Comparison of ENCODE assay signal across 1 cellular context in the genomic region with DNA sequence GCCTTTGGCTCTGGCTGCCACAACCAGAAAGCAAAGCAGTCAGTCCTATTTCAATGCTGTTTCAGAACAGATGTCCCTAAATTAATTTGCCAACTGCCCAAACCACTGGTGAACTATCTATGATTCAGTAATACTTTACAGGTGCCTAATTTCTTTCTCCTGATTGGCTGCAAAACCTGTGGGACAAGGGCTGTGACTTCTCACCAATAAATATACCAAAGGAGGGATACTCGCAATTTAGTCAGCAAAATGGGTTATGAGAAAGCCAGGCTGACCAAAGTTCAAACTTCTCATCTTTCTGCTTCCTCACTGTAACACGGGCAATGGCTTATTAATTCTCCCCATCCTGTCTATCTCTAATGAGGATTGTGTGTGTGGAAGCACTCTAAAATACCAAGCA.
TF ChIP-seq lines count a peak whose summit lies in the region.

No MANE protein-coding gene starts in this region.

TF ChIP-seq in liver, 16 proteins besides CTCF, POLR2A, EP300 and RAD21 (continued from another document):
- TF ChIP-seq, protein P1, sequence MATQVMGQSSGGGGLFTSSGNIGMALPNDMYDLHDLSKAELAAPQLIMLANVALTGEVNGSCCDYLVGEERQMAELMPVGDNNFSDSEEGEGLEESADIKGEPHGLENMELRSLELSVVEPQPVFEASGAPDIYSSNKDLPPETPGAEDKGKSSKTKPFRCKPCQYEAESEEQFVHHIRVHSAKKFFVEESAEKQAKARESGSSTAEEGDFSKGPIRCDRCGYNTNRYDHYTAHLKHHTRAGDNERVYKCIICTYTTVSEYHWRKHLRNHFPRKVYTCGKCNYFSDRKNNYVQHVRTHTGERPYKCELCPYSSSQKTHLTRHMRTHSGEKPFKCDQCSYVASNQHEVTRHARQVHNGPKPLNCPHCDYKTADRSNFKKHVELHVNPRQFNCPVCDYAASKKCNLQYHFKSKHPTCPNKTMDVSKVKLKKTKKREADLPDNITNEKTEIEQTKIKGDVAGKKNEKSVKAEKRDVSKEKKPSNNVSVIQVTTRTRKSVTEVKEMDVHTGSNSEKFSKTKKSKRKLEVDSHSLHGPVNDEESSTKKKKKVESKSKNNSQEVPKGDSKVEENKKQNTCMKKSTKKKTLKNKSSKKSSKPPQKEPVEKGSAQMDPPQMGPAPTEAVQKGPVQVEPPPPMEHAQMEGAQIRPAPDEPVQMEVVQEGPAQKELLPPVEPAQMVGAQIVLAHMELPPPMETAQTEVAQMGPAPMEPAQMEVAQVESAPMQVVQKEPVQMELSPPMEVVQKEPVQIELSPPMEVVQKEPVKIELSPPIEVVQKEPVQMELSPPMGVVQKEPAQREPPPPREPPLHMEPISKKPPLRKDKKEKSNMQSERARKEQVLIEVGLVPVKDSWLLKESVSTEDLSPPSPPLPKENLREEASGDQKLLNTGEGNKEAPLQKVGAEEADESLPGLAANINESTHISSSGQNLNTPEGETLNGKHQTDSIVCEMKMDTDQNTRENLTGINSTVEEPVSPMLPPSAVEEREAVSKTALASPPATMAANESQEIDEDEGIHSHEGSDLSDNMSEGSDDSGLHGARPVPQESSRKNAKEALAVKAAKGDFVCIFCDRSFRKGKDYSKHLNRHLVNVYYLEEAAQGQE (IDR thresholded peaks at IDR 0.05): no peak
- TF ChIP-seq, protein P2, sequence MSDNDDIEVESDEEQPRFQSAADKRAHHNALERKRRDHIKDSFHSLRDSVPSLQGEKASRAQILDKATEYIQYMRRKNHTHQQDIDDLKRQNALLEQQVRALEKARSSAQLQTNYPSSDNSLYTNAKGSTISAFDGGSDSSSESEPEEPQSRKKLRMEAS (IDR thresholded peaks at IDR 0.05): no peak
- TF ChIP-seq HNF4G (IDR thresholded peaks at IDR 0.05) (no peak), JUND (IDR thresholded peaks at IDR 0.05) (no peak)
